Comparison of ENCODE assay signal across 10 cellular contexts in genomic region chr2:73690372-73691088, GRCh38. TPM values are rescaled to one million over a fixed set of nuclear protein-coding genes. Genes with fewer than 3 reads are reported as not detected.
DNase-seq lines count a peak whose midpoint lies in the region; ATAC-seq, FAIRE-seq and TF ChIP-seq lines count a peak whose summit lies in the region.
"Not testable (repeated sequence)": the region's sequence is repeated elsewhere in the genome, so short reads cannot be mapped to it uniquely, and the experiment has no call there.
"Had no signal": no experiment of that assay in that cellular context is flagged by ENCODE, and none has a peak within 500 bp of the region (broad histone marks: within the 10 kb centered on the region; RNA-seq: fewer than 3 reads in every experiment).

No MANE protein-coding gene starts in this region.

- H3K36me3 Mint-ChIP-seq in central memory CD8-positive, alpha-beta T cell (ENCODE audit: insufficient read depth): not testable (repeated sequence)

- not testable (repeated sequence) for H3K4me3 Mint-ChIP-seq in central memory CD8-positive, alpha-beta T cell

- H3K27me3 ChIP-seq in keratinocyte (ENCODE audit: control insufficient read depth, extremely low read depth, insufficient read depth, low read length): not testable (repeated sequence)

- dilution Hi-C loops in keratinocyte (cut with MboI; ENCODE audit: extremely low pct_ligation_motif_present, low sequenced_read_pairs): not testable (repeated sequence)

- H3K27ac Mint-ChIP-seq in central memory CD8-positive, alpha-beta T cell (ENCODE audit: low read depth): not testable (repeated sequence)

- not testable (repeated sequence) for H3K4me2 ChIP-seq in keratinocyte (ENCODE audit: control insufficient read depth, extremely low read depth, insufficient read depth, low read depth, low read length)

- H3K27ac ChIP-seq in VCaP; keratinocyte (ENCODE audit: control insufficient read depth, insufficient read depth, low read length): not testable (repeated sequence)

- not testable (repeated sequence) for H4K20me1 ChIP-seq in keratinocyte (ENCODE audit: control insufficient read depth, extremely low read depth, insufficient read depth, low read length)

- ATAC-seq in GM18867 (IDR thresholded peaks at IDR 0.05; ENCODE audit: unreplicated experiment) (peak; percentile 60), HG03175 (IDR thresholded peaks at IDR 0.05; ENCODE audit: unreplicated experiment) (peak; percentile 67)
- ATAC-seq in central memory CD8-positive, alpha-beta T cell (replicated peaks; ENCODE audit: extremely low read depth, poor library complexity, severe bottlenecking): peak; percentile 64

- not testable (repeated sequence) for H3K27me3 Mint-ChIP-seq in central memory CD8-positive, alpha-beta T cell

- not testable (repeated sequence) for H2AFZ ChIP-seq in keratinocyte (ENCODE audit: control insufficient read depth, low read length)

- not testable (repeated sequence) for H3K9me3 ChIP-seq in keratinocyte (ENCODE audit: control insufficient read depth, low read depth, low read length)

- not testable (repeated sequence) for H3K9ac ChIP-seq in keratinocyte (ENCODE audit: control insufficient read depth, extremely low read depth, insufficient read depth, low read length)

- not testable (repeated sequence) for H3K4me1 ChIP-seq in keratinocyte (ENCODE audit: control insufficient read depth, extremely low read depth, insufficient read depth, low read length)

- FAIRE-seq in keratinocyte (lab: Jason Lieb, UNC): peak; percentile 64

- H3K79me2 ChIP-seq in keratinocyte (ENCODE audit: control insufficient read depth, insufficient read depth, low read length): not testable (repeated sequence)

- DNase-seq in AG10803 (ENCODE audit: low read depth); central memory CD8-positive, alpha-beta T cell (ENCODE audit: low spot score in 2 of 2); keratinocyte (ENCODE audit: low read depth, low spot score): not testable (repeated sequence)
- DNase-seq in NCI-H345 (lab: John Stamatoyannopoulos, UW): peak; percentile 6
- peak; percentile 2 for DNase-seq in retinal pigment epithelial cell (ENCODE audit: low read depth)

- not testable (repeated sequence) for H3K9me3 Mint-ChIP-seq in central memory CD8-positive, alpha-beta T cell

- not testable (repeated sequence) for H3K4me3 ChIP-seq in AG10803 (ENCODE audit: low read length); keratinocyte (ENCODE audit: control insufficient read depth in 2 of 3, extremely low read depth in 1 of 3, insufficient read depth in 2 of 3, low read depth in 1 of 3, low read length in 3 of 3); retinal pigment epithelial cell (ENCODE audit: low read length)

- not testable (repeated sequence) for H3K36me3 ChIP-seq in keratinocyte (ENCODE audit: control insufficient read depth in 2 of 2, extremely low read depth in 1 of 2, insufficient read depth in 2 of 2, low read length in 2 of 2)

- H3K4me1 Mint-ChIP-seq in central memory CD8-positive, alpha-beta T cell: not testable (repeated sequence)

- not testable (repeated sequence) for H3K9me1 ChIP-seq in keratinocyte (ENCODE audit: control insufficient read depth, extremely low read depth, insufficient read depth, low read length)

- peak; percentile 52 for TF ChIP-seq CTCF in AG10803 (conservative IDR thresholded peaks at IDR 0.05; ENCODE audit: low read length)
- peak; percentile 78 for TF ChIP-seq CTCF in VCaP (conservative IDR thresholded peaks at IDR 0.05)
- TF ChIP-seq CTCF in keratinocyte (optimal IDR thresholded peaks at IDR 0.05 in 1 of 3, IDR thresholded peaks at IDR 0.05 in 1 of 3, conservative IDR thresholded peaks at IDR 0.05 in 1 of 3; ENCODE audit: extremely low read depth in 1 of 3, insufficient read depth in 2 of 3, low read length in 3 of 3): peak in 2 of 3 experiments; percentile 48
- TF ChIP-seq CTCF in retinal pigment epithelial cell (conservative IDR thresholded peaks at IDR 0.05; ENCODE audit: low read depth, low read length): peak; percentile 63

RNA-seq across cellular contexts. Expression of gene TPRKB, which starts 46.6 kb away (rescaled TPM):
- 28.0 to 58.4 TPM (median 32.3 TPM) in 3 replicates for polyA plus RNA-seq in keratinocyte
- polyA plus RNA-seq in keratinocyte (2011; ENCODE audit: low read depth): 21.4 TPM
- polyA plus RNA-seq in keratinocyte (2011; cell fraction: cytosol; rRNA removed): 31.7 and 54.0 TPM in 2 replicates
- 12.8 and 14.6 TPM in 2 replicates for polyA plus RNA-seq in keratinocyte (2011; cell fraction: nucleus; rRNA removed)
- polyA plus RNA-seq in keratinocyte (2012; ENCODE audit: low replicate concordance): 26.6 and 41.8 TPM in 2 replicates
- 3.7 to 7.3 TPM (median 6.4 TPM) in 3 replicates for polyA minus RNA-seq in keratinocyte
- polyA minus RNA-seq in keratinocyte (2011; cell fraction: cytosol; rRNA and poly(A)+ RNA removed): 5.4 TPM
- polyA minus RNA-seq in keratinocyte (2011; cell fraction: nucleus; rRNA and poly(A)+ RNA removed): 3.7 and 5.7 TPM in 2 replicates

RNA-seq across cellular contexts. Expression of gene NAT8, which starts 48.3 kb away (rescaled TPM):
- not detected in 3 replicates for polyA plus RNA-seq in keratinocyte
- not detected for polyA plus RNA-seq in keratinocyte (2011; ENCODE audit: low read depth)
- not detected in 2 replicates for polyA plus RNA-seq in keratinocyte (2011; cell fraction: cytosol; rRNA removed)
- polyA plus RNA-seq in keratinocyte (2011; cell fraction: nucleus; rRNA removed): not detected in 2 replicates
- not detected in 2 replicates for polyA plus RNA-seq in keratinocyte (2012; ENCODE audit: low replicate concordance)
- polyA minus RNA-seq in keratinocyte: not detected in 3 replicates
- not detected for polyA minus RNA-seq in keratinocyte (2011; cell fraction: cytosol; rRNA and poly(A)+ RNA removed)
- not detected in 2 replicates for polyA minus RNA-seq in keratinocyte (2011; cell fraction: nucleus; rRNA and poly(A)+ RNA removed)
- polyA plus RNA-seq: CD4-positive, CD25-positive, alpha-beta regulatory T cell; esophagus had no signal
